Comparison of ENCODE assay signal across 1 cellular context in the genomic region with DNA sequence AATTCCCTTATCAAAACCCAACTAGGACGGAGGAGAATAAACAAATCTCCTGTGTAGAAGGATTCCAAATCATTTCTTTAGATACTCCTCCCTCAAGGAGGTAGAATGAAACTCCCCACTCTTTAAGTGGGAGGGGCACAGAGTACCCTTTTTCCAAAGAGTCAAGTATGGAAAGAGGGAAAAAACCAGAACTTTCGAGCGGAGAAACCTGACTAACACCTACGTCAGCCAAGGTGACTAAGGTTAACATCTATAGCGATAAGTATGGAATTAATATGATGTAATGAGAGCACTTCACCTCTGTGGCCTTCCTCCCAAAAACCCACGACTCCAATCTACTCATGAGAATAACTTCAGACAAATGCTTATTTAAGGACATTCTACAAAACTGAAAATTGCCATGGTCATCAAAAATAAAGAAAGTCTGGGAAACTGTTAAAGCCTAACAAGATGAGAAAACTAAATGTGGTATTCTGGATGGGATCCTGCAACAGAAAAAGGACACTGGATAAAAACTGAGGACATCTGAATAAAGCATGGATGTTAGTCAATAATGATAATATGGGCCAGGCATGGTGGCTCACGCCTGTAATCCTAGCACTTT.
TF ChIP-seq lines count a peak whose summit lies in the region.

No MANE protein-coding gene starts in this region.

TF ChIP-seq in HepG2, 621 proteins besides CTCF, POLR2A, EP300 and RAD21 (continued from another document):
- TF ChIP-seq, protein P1, sequence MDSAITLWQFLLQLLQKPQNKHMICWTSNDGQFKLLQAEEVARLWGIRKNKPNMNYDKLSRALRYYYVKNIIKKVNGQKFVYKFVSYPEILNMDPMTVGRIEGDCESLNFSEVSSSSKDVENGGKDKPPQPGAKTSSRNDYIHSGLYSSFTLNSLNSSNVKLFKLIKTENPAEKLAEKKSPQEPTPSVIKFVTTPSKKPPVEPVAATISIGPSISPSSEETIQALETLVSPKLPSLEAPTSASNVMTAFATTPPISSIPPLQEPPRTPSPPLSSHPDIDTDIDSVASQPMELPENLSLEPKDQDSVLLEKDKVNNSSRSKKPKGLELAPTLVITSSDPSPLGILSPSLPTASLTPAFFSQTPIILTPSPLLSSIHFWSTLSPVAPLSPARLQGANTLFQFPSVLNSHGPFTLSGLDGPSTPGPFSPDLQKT (CRISPR knock-in tag; IDR thresholded peaks at IDR 0.05; ENCODE audit: borderline replicate concordance): no peak
